Comparison of ENCODE assay signal across 26 cellular contexts in genomic region chrX:2931612-2932011, GRCh38. TPM values are rescaled to one million over a fixed set of nuclear protein-coding genes. Genes with fewer than 3 reads are reported as not detected.
DNase-seq lines count a peak whose midpoint lies in the region; ATAC-seq and TF ChIP-seq lines count a peak whose summit lies in the region.
"Had no signal": no experiment of that assay in that cellular context is flagged by ENCODE, and none has a peak within 500 bp of the region (broad histone marks: within the 10 kb centered on the region; RNA-seq: fewer than 3 reads in every experiment).

No MANE protein-coding gene starts in this region.

- H3K9me3 Mint-ChIP-seq in endodermal cell (peaks cover 11% of the 10 kb centered on the region), type B pancreatic cell (peaks cover 5% of the 10 kb centered on the region)
- H3K9me3 Mint-ChIP-seq: CD8-positive, alpha-beta T cell had no signal

- 50% methylated on average over 4 of the region's 4 CpGs; no CpG with 5 or more reads in 1 of the 2 experiments for WGBS in endodermal cell (ENCODE audit: insufficient coverage in 1 of 2, insufficient read length in 1 of 2), 2 experiments

- H3K9ac ChIP-seq in HUES48 (ENCODE audit: low read depth, low read length) (peak overlapping the region; percentile 46; the same call in 1 of the 2 replicates), endodermal cell (ENCODE audit: extremely low read depth, low read length, poor library complexity, severe bottlenecking) (no peak overlapping the region)

- H3K9me3 ChIP-seq in HUES48 (ENCODE audit: control insufficient read depth, insufficient read depth, low read length) (no peaks in the 10 kb centered on the region), endodermal cell (ENCODE audit: control insufficient read depth, low read length) (no peaks in the 10 kb centered on the region)
- H3K9me3 ChIP-seq: Caco-2, MG63, SJSA1 had no signal

- H3K4me1 ChIP-seq in HUES48 (ENCODE audit: control insufficient read depth, insufficient read depth, low read length) (peaks cover 40% of the 10 kb centered on the region), endodermal cell (ENCODE audit: control insufficient read depth, insufficient read depth, low read length) (no peaks in the 10 kb centered on the region)
- H3K4me1 ChIP-seq: Caco-2 had no signal

- DNase-seq in endodermal cell, result peak; percentile 91
- DNase-seq in iPS-NIHi7 (ENCODE audit: extremely low spot score), result peak; percentile 77
- DNase-seq in type B pancreatic cell (ENCODE audit: extremely low spot score, unreplicated experiment), result no peak
- DNase-seq in HPDE6-E6E7 (ENCODE audit: extremely low spot score), result no peak
- no peak for DNase-seq in activated naive CD4-positive, alpha-beta T cell treated with anti-CD3 and anti-CD28 coated beads, Interleukin-2, amount 50 U/mL, for 16 hours
- DNase-seq: Caco-2; CD8-positive, alpha-beta T cell; DMS 273 treated with DMSO at 0.1 percent for 48 hours; DMS79 treated with DMSO at 0.1 percent for 48 hours; GOT3; IMR-90; KG1; MG63; NCI-H1105 treated with DMSO at 0.1 percent for 48 hours; NCI-H146; NCI-H2029; NCI-H2227 treated with DMSO at 0.1 percent for 48 hours; NCI-H526 treated with DMSO at 0.1 percent for 48 hours; Right ventricle myocardium superior; RPMI8226 had no signal

- no peaks in the 10 kb centered on the region for H3K27me3 ChIP-seq in HUES48 (ENCODE audit: control insufficient read depth, insufficient read depth, low read length)
- no peaks in the 10 kb centered on the region for H3K27me3 ChIP-seq in endodermal cell (ENCODE audit: control insufficient read depth, insufficient read depth, low read length, poor library complexity, severe bottlenecking)
- H3K27me3 ChIP-seq: MG63, SJSA1 had no signal

- H3K4me1 Mint-ChIP-seq in endodermal cell, result peaks cover 15% of the 10 kb centered on the region
- peaks cover 12% of the 10 kb centered on the region for H3K4me1 Mint-ChIP-seq in type B pancreatic cell (ENCODE audit: unreplicated experiment)

- H3K4me3 ChIP-seq in HUES48 (ENCODE audit: low read depth, low read length) (peak overlapping the region; percentile 35), endodermal cell (ENCODE audit: low read length) (no peak overlapping the region)
- H3K4me3 ChIP-seq: MG63, SJSA1 had no signal

- H3K4me3 Mint-ChIP-seq in endodermal cell (peak overlapping the region; percentile 84), type B pancreatic cell (peak overlapping the region; percentile 1)
- H3K4me3 Mint-ChIP-seq: B cell; CD8-positive, alpha-beta T cell had no signal

- TF ChIP-seq CTCF in endodermal cell (conservative IDR thresholded peaks at IDR 0.05) (no peak), type B pancreatic cell (conservative IDR thresholded peaks at IDR 0.05) (no peak)

- ATAC-seq in HG03565 (IDR thresholded peaks at IDR 0.05; ENCODE audit: unreplicated experiment) (no peak), GM18511 (IDR thresholded peaks at IDR 0.05; ENCODE audit: unreplicated experiment) (no peak)
- ATAC-seq: CD8-positive, alpha-beta T cell had no signal

- H3K36me3 Mint-ChIP-seq in endodermal cell (ENCODE audit: low read depth) (peaks cover 57% of the 10 kb centered on the region), type B pancreatic cell (peaks cover 17% of the 10 kb centered on the region)
- H3K36me3 Mint-ChIP-seq: CD8-positive, alpha-beta T cell had no signal

- peak overlapping the region; percentile 86 for H3K27ac ChIP-seq in HUES48 (ENCODE audit: low read depth, low read length)
- H3K27ac ChIP-seq in endodermal cell (ENCODE audit: low read depth, low read length), result no peak overlapping the region
- H3K27ac ChIP-seq: C4-2B, SJSA1 had no signal

- H3K27me3 Mint-ChIP-seq in endodermal cell (ENCODE audit: insufficient read depth) (no peaks in the 10 kb centered on the region), type B pancreatic cell (no peaks in the 10 kb centered on the region)
- H3K27me3 Mint-ChIP-seq: B cell had no signal

- peak overlapping the region; percentile 67 for H3K27ac Mint-ChIP-seq in endodermal cell
- peak overlapping the region; percentile 49 for H3K27ac Mint-ChIP-seq in type B pancreatic cell
- H3K27ac Mint-ChIP-seq: B cell; CD8-positive, alpha-beta T cell had no signal

- H3K36me3 ChIP-seq in HUES48 (ENCODE audit: control insufficient read depth, insufficient read depth, low read length), result no peaks in the 10 kb centered on the region
- peaks cover 16% of the 10 kb centered on the region for H3K36me3 ChIP-seq in endodermal cell (ENCODE audit: control insufficient read depth, insufficient read depth, low read length)
- H3K36me3 ChIP-seq: MG63 had no signal

RNA-seq across cellular contexts. Expression of gene ARSD, which starts 2.5 kb away (rescaled TPM):
- 10 to 100 TPM in 1 of 2 donors, 1 to 10 TPM in 1; 4.9 to 15.7 TPM for total RNA-seq in endodermal cell
- polyA plus RNA-seq in endodermal cell (2013, experiment 1 of 2), result 4.9 TPM
- polyA plus RNA-seq in endodermal cell (2013, experiment 2 of 2), result 5.1 TPM
- total RNA-seq in type B pancreatic cell (ENCODE audit: low replicate concordance), result 38.7 and 54.6 TPM in 2 replicates

Comparison
In these comparisons a context has a peak if more than half of its experiments do, and no peak if none do; other contexts are left out.
1. DNase-seq: peak in endodermal cell (single experiment) and iPS-NIHi7 (single experiment); none in type B pancreatic cell (single experiment), HPDE6-E6E7 (single experiment) and activated naive CD4-positive, alpha-beta T cell treated with anti-CD3 and anti-CD28 coated beads, Interleukin-2, amount 50 U/mL, for 16 hours (single experiment).